Comparison of ENCODE assay signal across 8 cellular contexts in the genomic region with DNA sequence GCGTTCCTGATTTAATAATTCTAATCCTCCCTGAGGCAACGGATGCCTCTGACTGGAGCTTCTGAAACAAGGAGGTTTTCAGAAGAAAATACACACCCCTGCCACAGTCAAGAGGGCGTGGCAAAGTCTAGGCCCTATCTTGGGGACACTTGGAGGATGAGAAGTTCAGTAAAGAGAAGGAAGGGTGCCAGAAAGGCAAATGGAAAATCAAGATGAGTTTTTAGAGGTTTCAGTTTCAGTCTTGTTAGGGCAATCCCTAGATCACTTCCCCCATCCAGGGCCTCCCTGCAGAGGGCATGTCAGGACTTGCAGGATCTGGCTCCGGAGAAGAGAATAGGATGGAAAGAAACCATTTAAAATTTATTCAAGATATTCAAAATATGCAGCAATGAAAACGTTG. TPM values are rescaled to one million over a fixed set of nuclear protein-coding genes. Genes with fewer than 3 reads are reported as not detected.
DNase-seq lines count a peak whose midpoint lies in the region; ATAC-seq and TF ChIP-seq lines count a peak whose summit lies in the region.

No MANE protein-coding gene starts in this region.

- H3K27ac ChIP-seq in SJSA1: peak overlapping the region; percentile 69
- H3K27ac ChIP-seq in ovary: peak overlapping the region in 1 of 2 donors; percentile 56

- POLR2A ChIA-PET in naive thymus-derived CD8-positive, alpha-beta T cell (lab: Charles Lee): no interaction called here

- no peaks in the 10 kb centered on the region for H3K36me3 Mint-ChIP-seq in naive thymus-derived CD8-positive, alpha-beta T cell

- H3K4me3 ChIP-seq in GM12865 (ENCODE audit: low read depth, low read length): no peak overlapping the region
- peak overlapping the region; percentile 2; the same call in 1 of the 2 replicates for H3K4me3 ChIP-seq in SJSA1
- no peak overlapping the region for H3K4me3 ChIP-seq in fibroblast of the aortic adventitia (ENCODE audit: low read depth, low read length)
- H3K4me3 ChIP-seq in ovary: peak overlapping the region; percentile 22

- DNase-seq in GM12865 (ENCODE audit: low read depth) (peak; percentile 14), SJSA1 (ENCODE audit: low read depth in 1 of 2, low spot score in 2 of 2) (peak; percentile 82 to 90), fibroblast of the aortic adventitia (ENCODE audit: low read depth) (peak; percentile 98), ovary (peak; percentile 33 to 65 (median 64)), posterior vena cava (ENCODE audit: low spot score) (no peak)
- DNase-seq in naive thymus-derived CD8-positive, alpha-beta T cell: no peak

- H3K27ac Mint-ChIP-seq in naive thymus-derived CD8-positive, alpha-beta T cell: no peak overlapping the region

- intact Hi-C loops in ovary (cut with DNase I): no loop called here
- intact Hi-C loops in posterior vena cava (cut with DNase I): no loop called here

- H3K4me3 Mint-ChIP-seq in naive thymus-derived CD8-positive, alpha-beta T cell: no peak overlapping the region

- WGBS in ovary, 3 donors: 1 to 7% (median 4%) methylated on average over 5 of the region's 5 CpGs

- no peaks in the 10 kb centered on the region for H3K9me3 Mint-ChIP-seq in naive thymus-derived CD8-positive, alpha-beta T cell

- H3K36me3 ChIP-seq in SJSA1: no peaks in the 10 kb centered on the region
- no peaks in the 10 kb centered on the region for H3K36me3 ChIP-seq in ovary

- H3K27me3 ChIP-seq in SJSA1 (replicated peaks) (no peaks in the 10 kb centered on the region), ovary (no peaks in the 10 kb centered on the region)

- peak; percentile 48 for ATAC-seq in HG03469 (IDR thresholded peaks at IDR 0.05; ENCODE audit: unreplicated experiment)
- ATAC-seq in naive thymus-derived CD8-positive, alpha-beta T cell: no peak
- ATAC-seq in HG03175 (IDR thresholded peaks at IDR 0.05; ENCODE audit: unreplicated experiment): no peak

- H3K4me1 Mint-ChIP-seq in naive thymus-derived CD8-positive, alpha-beta T cell: no peaks in the 10 kb centered on the region

- H3K4me1 ChIP-seq in SJSA1 (replicated peaks) (peaks cover 25% of the 10 kb centered on the region), ovary (ENCODE audit: insufficient read depth) (peaks cover 7% of the 10 kb centered on the region)

- H3K27me3 Mint-ChIP-seq in naive thymus-derived CD8-positive, alpha-beta T cell: peaks cover 1 to 21% (median 6%) of the 10 kb centered on the region in 5 donors

- no peaks in the 10 kb centered on the region for H3K9me3 ChIP-seq in SJSA1 (replicated peaks)
- no peaks in the 10 kb centered on the region for H3K9me3 ChIP-seq in ovary

- no peak for TF ChIP-seq CTCF in GM12865 (IDR thresholded peaks at IDR 0.05; ENCODE audit: insufficient read depth, low read depth, low read length, missing control alignments)
- TF ChIP-seq CTCF in fibroblast of the aortic adventitia (IDR thresholded peaks at IDR 0.05; ENCODE audit: insufficient read depth, low read length): peak; percentile 30
- TF ChIP-seq CTCF in ovary (IDR thresholded peaks at IDR 0.05): no peak

- TF ChIP-seq POLR2A in ovary (IDR thresholded peaks at IDR 0.05): no peak

- TF ChIP-seq EP300 in ovary (IDR thresholded peaks at IDR 0.05): no peak

RNA-seq across cellular contexts. Expression of gene FGF2, which starts 28.5 kb away (rescaled TPM):
- 34.9 and 42.9 TPM in 2 replicates for total RNA-seq in SJSA1 (2014; rRNA removed; shearing (Covaris generic))
- total RNA-seq in fibroblast of the aortic adventitia (ENCODE audit: low replicate concordance) (16.3 and 79.5 TPM in 2 replicates), ovary (10 to 100 TPM; 11.7 to 36.0 (median 31.7) TPM), posterior vena cava (10 to 100 TPM; 27.5 to 34.6 TPM)
- 1 to 10 TPM; 7.4 to 9.4 TPM for polyA plus RNA-seq in ovary
- total RNA-seq in naive thymus-derived CD8-positive, alpha-beta T cell: not detected
- not detected for polyA plus RNA-seq in naive thymus-derived CD8-positive, alpha-beta T cell

Comparison
In these comparisons a context has a peak if more than half of its experiments do, and no peak if none do; other contexts are left out.
1. DNase-seq: peak in GM12865 (single experiment), SJSA1 (2 of 2), fibroblast of the aortic adventitia (single experiment) and ovary (5 of 5); none in naive thymus-derived CD8-positive, alpha-beta T cell (0 of 10) and posterior vena cava (single experiment).
2. H3K4me3 ChIP-seq: peak in SJSA1 (single experiment) and ovary (single experiment); none in GM12865 (single experiment) and fibroblast of the aortic adventitia (single experiment).
3. RNA of gene FGF2, which starts 28.5 kb away (total RNA-seq): 16.3 to 79.5 TPM in fibroblast of the aortic adventitia, 34.9 to 42.9 TPM in SJSA1, 27.5 to 34.6 TPM in posterior vena cava and 11.7 to 36.0 TPM in ovary; not detected in naive thymus-derived CD8-positive, alpha-beta T cell; every median in the first group is over 10 times any median in the second.